ENCODE assay signal across 21 cellular contexts in the genomic region with DNA sequence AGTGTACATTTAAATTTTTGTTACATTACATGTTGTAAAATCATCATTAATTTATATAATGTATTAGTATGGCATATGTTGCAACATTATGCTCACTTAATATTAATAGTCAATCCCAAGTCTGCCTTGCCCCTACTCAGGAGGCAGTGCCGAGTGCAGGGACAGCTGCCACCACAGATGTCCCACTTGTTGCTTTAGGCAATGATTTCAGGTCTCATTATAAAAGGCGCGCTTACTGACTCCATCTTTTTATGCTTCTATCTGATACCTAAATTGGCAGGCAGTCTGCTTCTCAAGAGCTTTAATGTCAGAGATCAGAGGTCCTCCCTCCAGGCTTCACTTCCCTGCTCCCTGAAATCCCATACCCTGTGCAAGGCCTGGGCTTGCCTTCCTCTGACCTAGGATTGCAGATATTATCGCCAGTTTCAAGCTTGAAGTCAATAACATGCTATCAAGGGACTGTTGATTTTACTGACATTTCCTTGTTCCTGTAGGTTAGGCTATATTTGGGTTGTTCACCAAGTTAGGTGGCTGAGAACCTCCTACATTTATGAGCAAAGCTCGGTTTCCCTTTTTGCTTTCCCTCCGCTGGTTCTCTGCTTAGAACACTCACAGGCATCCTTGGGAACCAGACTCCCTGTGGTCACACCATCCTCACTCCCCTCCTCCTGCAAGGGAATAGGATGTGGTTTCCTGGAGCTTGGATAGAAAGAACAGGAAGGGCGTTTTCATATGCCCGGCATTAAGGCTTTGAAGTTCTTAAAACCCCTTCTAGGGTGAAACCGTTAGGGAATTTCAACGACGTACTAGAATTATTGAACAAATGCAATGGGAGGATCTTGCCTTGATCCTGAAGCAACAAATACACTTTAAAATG.
DNase-seq lines count a peak whose midpoint lies in the region; ATAC-seq and TF ChIP-seq lines count a peak whose summit lies in the region.
"Had no signal": no experiment of that assay in that cellular context is flagged by ENCODE, and none has a peak within 500 bp of the region (broad histone marks: within the 10 kb centered on the region; RNA-seq: fewer than 3 reads in every experiment).

No MANE protein-coding gene starts in this region.

- H4K20me1 ChIP-seq in IMR-90 (ENCODE audit: insufficient read depth, low read length), result no peaks in the 10 kb centered on the region

- no peak overlapping the region for H3K56ac ChIP-seq in IMR-90 (ENCODE audit: extremely low read depth, insufficient read depth, low read length)

- H3K14ac ChIP-seq in IMR-90 (replicated peaks; ENCODE audit: low read depth, low read length) (0 out of 2 replicates have a peak overlapping the region, but pooled peaks have one; percentile 11), mesenchymal stem cell (ENCODE audit: low read length in 2 of 2) (no peak overlapping the region)

- H3K79me1 ChIP-seq in IMR-90 (ENCODE audit: low read depth in 1 of 2, low read length in 2 of 2) (no peaks in the 10 kb centered on the region), mesenchymal stem cell (replicated peaks; ENCODE audit: low read length, poor library complexity, severe bottlenecking) (no peaks in the 10 kb centered on the region)

- no peak for ATAC-seq in IMR-90 (ENCODE audit: low read depth)
- no peak for ATAC-seq in HG02759 (IDR thresholded peaks at IDR 0.05; ENCODE audit: unreplicated experiment)
- ATAC-seq: gastroesophageal sphincter, K562, Right ventricle myocardium inferior, sciatic nerve had no signal

- H3K4me1 ChIP-seq in IMR-90 (ENCODE audit: control insufficient read depth, insufficient read depth, low read length), result no peaks in the 10 kb centered on the region
- peaks cover 15% of the 10 kb centered on the region for H3K4me1 ChIP-seq in NT2/D1 (ENCODE audit: insufficient read depth, insufficient read length)
- peaks cover 5% of the 10 kb centered on the region for H3K4me1 ChIP-seq in mesenchymal stem cell (ENCODE audit: control insufficient read depth, insufficient read depth, low read depth, low read length)

- no peak for TF ChIP-seq CTCF in IMR-90 (conservative IDR thresholded peaks at IDR 0.05; ENCODE audit: low read depth, low read length)
- TF ChIP-seq CTCF in GM13977 (IDR thresholded peaks at IDR 0.05; ENCODE audit: extremely low read depth, insufficient read depth, missing control alignments), result no peak

- no peak overlapping the region for H2BK5ac ChIP-seq in IMR-90 (ENCODE audit: low read depth, low read length, poor library complexity, severe bottlenecking)
- no peak overlapping the region for H2BK5ac ChIP-seq in mesenchymal stem cell (ENCODE audit: low read depth, low read length, poor library complexity, severe bottlenecking)

- no peak overlapping the region for H2BK12ac ChIP-seq in mesenchymal stem cell (ENCODE audit: low read length in 2 of 2)

- H3K4me3 ChIP-seq in IMR-90 (ENCODE audit: insufficient read depth, low read depth, low read length) (no peak overlapping the region), NT2/D1 (ENCODE audit: insufficient read length, low read depth) (no peak overlapping the region), mesenchymal stem cell (ENCODE audit: insufficient read depth in 1 of 2, low read depth in 1 of 2, low read length in 2 of 2) (no peak overlapping the region)
- H3K4me3 ChIP-seq: cardiac muscle cell, gastroesophageal sphincter, K562, tibial artery had no signal

- H3K27ac ChIP-seq in IMR-90 (ENCODE audit: insufficient read depth, low read length), result no peak overlapping the region
- H3K27ac ChIP-seq in mesenchymal stem cell (ENCODE audit: low read length, poor library complexity, severe bottlenecking), result no peak overlapping the region
- H3K27ac ChIP-seq: cardiac muscle cell, gastroesophageal sphincter, tibial artery had no signal

- H2BK120ac ChIP-seq in IMR-90 (ENCODE audit: low read depth, low read length) (no peak overlapping the region), mesenchymal stem cell (ENCODE audit: low read depth, low read length) (no peak overlapping the region)

- in situ Hi-C loops in IMR-90 (cut with MboI; ENCODE audit: low sequenced_read_pairs), result loop anchor here (10.0 kb wide), 3 partner anchors 302 to 782 kb away; a partner anchor contains a TSS
- in situ Hi-C loops in GM13977 (cut with MboI; ENCODE audit: low pct_unique_long_range_greater_than_20kb, low sequenced_read_pairs, unreplicated experiment), result loop anchor here (10.0 kb wide), 1 partner anchor 532 kb away; a partner anchor contains a TSS

- H3K27me3 ChIP-seq in IMR-90 (ENCODE audit: control insufficient read depth, insufficient read depth, low read length) (0 out of 2 replicates have a peak, but pooled peaks cover 1% of the 10 kb centered on the region), NT2/D1 (ENCODE audit: insufficient read depth, insufficient read length) (peaks cover 43% of the 10 kb centered on the region), mesenchymal stem cell (ENCODE audit: control insufficient read depth in 1 of 2, insufficient read depth in 1 of 2, low read length in 2 of 2) (peaks cover 0 to 62% of the 10 kb centered on the region in 2 experiments)
- H3K27me3 ChIP-seq: cardiac muscle cell, gastroesophageal sphincter, tibial artery had no signal

- H3K36me3 ChIP-seq in IMR-90 (ENCODE audit: control insufficient read depth, insufficient read depth, low read length) (peaks cover 15% of the 10 kb centered on the region), NT2/D1 (ENCODE audit: insufficient read depth, insufficient read length, low read length) (no peaks in the 10 kb centered on the region), mesenchymal stem cell (ENCODE audit: control insufficient read depth in 1 of 2, insufficient read depth in 2 of 2, low read depth in 1 of 2, low read length in 2 of 2) (peaks cover 0 to 58% of the 10 kb centered on the region in 2 experiments)

- H2BK20ac ChIP-seq in IMR-90 (ENCODE audit: low read depth, low read length), result no peak overlapping the region

- POLR2A ChIA-PET in IMR-90 (lab: Charles Lee; ENCODE audit: unreplicated experiment), result no interaction called here

- H2AFZ ChIP-seq in IMR-90 (replicated peaks; ENCODE audit: low read length, poor library complexity) (no peak overlapping the region), mesenchymal stem cell (ENCODE audit: low read depth, low read length) (no peak overlapping the region)

- H4K8ac ChIP-seq in IMR-90 (ENCODE audit: low read depth in 2 of 2, low read length in 2 of 2) (no peak overlapping the region), mesenchymal stem cell (ENCODE audit: low read length) (no peak overlapping the region)

- CTCF ChIA-PET in IMR-90 (lab: Yijun Ruan, JAX), result no interaction called here

- H3K9me1 ChIP-seq in IMR-90 (ENCODE audit: insufficient read depth, low read length), result no peaks in the 10 kb centered on the region

- H4K5ac ChIP-seq in IMR-90 (ENCODE audit: low read depth, low read length), result no peak overlapping the region

- 78% methylated on average over 5 of the region's 11 CpGs; no CpG with 5 or more reads in 1 of the 2 experiments for WGBS in IMR-90 (ENCODE audit: extremely low coverage in 2 of 2, insufficient read length in 1 of 2), 2 experiments
- 64% methylated on average over 9 of the region's 11 CpGs for WGBS in mesenchymal stem cell

- intact Hi-C loops in IMR-90 (cut with micrococcal nuclease), result no loop called here

- no peak for TF ChIP-seq POLR2A in IMR-90 (IDR thresholded peaks at IDR 0.05; ENCODE audit: low read depth, low read length)

- H2AK9ac ChIP-seq in IMR-90 (replicated peaks; ENCODE audit: low read depth, low read length, poor library complexity), result no peak overlapping the region

- H4K91ac ChIP-seq in IMR-90 (ENCODE audit: insufficient read depth, low read depth, low read length), result no peak overlapping the region
- H4K91ac ChIP-seq in mesenchymal stem cell (ENCODE audit: low read length), result no peak overlapping the region

- H2AK5ac ChIP-seq in IMR-90 (ENCODE audit: low read depth, low read length) (no peak overlapping the region), mesenchymal stem cell (ENCODE audit: low read length, severe bottlenecking) (no peak overlapping the region)

- H2BK15ac ChIP-seq in IMR-90 (ENCODE audit: low read depth, low read length), result no peak overlapping the region
- H2BK15ac ChIP-seq in mesenchymal stem cell (ENCODE audit: low read depth, poor library complexity, severe bottlenecking), result no peak overlapping the region

- H3K23ac ChIP-seq in IMR-90 (ENCODE audit: low read depth, low read length) (no peak overlapping the region), mesenchymal stem cell (ENCODE audit: low read length in 2 of 2) (no peak overlapping the region)

- H3K18ac ChIP-seq in IMR-90 (ENCODE audit: low read depth, low read length) (no peak overlapping the region), mesenchymal stem cell (ENCODE audit: low read depth in 1 of 2, low read length in 2 of 2) (no peak overlapping the region)

- H3K9me3 ChIP-seq in IMR-90 (ENCODE audit: control insufficient read depth, insufficient read depth, low read length), result peaks cover under 1% of the 10 kb centered on the region
- H3K9me3 ChIP-seq in NT2/D1 (ENCODE audit: insufficient read depth, low read length), result no peaks in the 10 kb centered on the region
- peaks cover 1% of the 10 kb centered on the region for H3K9me3 ChIP-seq in mesenchymal stem cell (ENCODE audit: control insufficient read depth, low read length)
- H3K9me3 ChIP-seq: tibial artery had no signal

- no TSS peak for BruUV-seq in IMR-90 (replicated peaks; lab: Mats Ljungman, UMichigan)

- DNase-seq in CMK (ENCODE audit: low read depth) (peak; percentile 41), IMR-90 (peak; percentile 9), NT2/D1 (ENCODE audit: low read depth, low spot score) (peak; percentile 81), mesenchymal stem cell (peak; percentile 7), NCI-H2227 treated with DMSO at 0.1 percent for 48 hours (lab: John Stamatoyannopoulos, UW) (no peak), COR-L47 (lab: John Stamatoyannopoulos, UW) (no peak), GM13977 (ENCODE audit: low spot score) (no peak)
- DNase-seq: activated CD4-positive, alpha-beta T cell treated with anti-CD3 and anti-CD28 coated beads, Interleukin-2, amount 10 ng/mL, durations not matched to agents 7 days and 5 days; activated naive CD8-positive, alpha-beta T cell treated with anti-CD3 and anti-CD28 coated beads, Interleukin-2, amount 10 ng/mL, durations not matched to agents 7 days and 5 days; DMS53; immature natural killer cell; NCI-H146; NCI-H774; stimulated activated CD4-positive, alpha-beta T cell treated with anti-CD3 and anti-CD28 coated beads, Interleukin-4, amount 100 ng/mL, for 1 hour had no signal

- H3K4me2 ChIP-seq in IMR-90 (ENCODE audit: low read depth, low read length), result no peak overlapping the region
- H3K4me2 ChIP-seq in mesenchymal stem cell (ENCODE audit: low read length, poor library complexity, severe bottlenecking), result no peak overlapping the region

- no peak overlapping the region for H3K4ac ChIP-seq in IMR-90 (ENCODE audit: low read depth, low read length)
- no peak overlapping the region for H3K4ac ChIP-seq in mesenchymal stem cell (ENCODE audit: low read depth in 1 of 2, low read length in 2 of 2)

- TF ChIP-seq RAD21 in IMR-90 (IDR thresholded peaks at IDR 0.05; ENCODE audit: low read length), result no peak

- dilution Hi-C loops in IMR-90 (cut with HindIII; ENCODE audit: low sequenced_read_pairs, unreplicated experiment), result no loop called here

- H3K9ac ChIP-seq in IMR-90 (ENCODE audit: low read depth, low read length) (no peak overlapping the region), NT2/D1 (ENCODE audit: insufficient read length, low read depth) (no peak overlapping the region), mesenchymal stem cell (ENCODE audit: low read length) (no peak overlapping the region)

Comparison
In these comparisons a context has a peak if more than half of its experiments do, and no peak if none do; other contexts are left out.
1. DNase-seq: peak in CMK (single experiment), IMR-90 (single experiment), NT2/D1 (single experiment) and mesenchymal stem cell (single experiment); none in NCI-H2227 treated with DMSO at 0.1 percent for 48 hours (single experiment), COR-L47 (single experiment) and GM13977 (single experiment).